ENCODE assay signal across 11 cellular contexts in the genomic region with DNA sequence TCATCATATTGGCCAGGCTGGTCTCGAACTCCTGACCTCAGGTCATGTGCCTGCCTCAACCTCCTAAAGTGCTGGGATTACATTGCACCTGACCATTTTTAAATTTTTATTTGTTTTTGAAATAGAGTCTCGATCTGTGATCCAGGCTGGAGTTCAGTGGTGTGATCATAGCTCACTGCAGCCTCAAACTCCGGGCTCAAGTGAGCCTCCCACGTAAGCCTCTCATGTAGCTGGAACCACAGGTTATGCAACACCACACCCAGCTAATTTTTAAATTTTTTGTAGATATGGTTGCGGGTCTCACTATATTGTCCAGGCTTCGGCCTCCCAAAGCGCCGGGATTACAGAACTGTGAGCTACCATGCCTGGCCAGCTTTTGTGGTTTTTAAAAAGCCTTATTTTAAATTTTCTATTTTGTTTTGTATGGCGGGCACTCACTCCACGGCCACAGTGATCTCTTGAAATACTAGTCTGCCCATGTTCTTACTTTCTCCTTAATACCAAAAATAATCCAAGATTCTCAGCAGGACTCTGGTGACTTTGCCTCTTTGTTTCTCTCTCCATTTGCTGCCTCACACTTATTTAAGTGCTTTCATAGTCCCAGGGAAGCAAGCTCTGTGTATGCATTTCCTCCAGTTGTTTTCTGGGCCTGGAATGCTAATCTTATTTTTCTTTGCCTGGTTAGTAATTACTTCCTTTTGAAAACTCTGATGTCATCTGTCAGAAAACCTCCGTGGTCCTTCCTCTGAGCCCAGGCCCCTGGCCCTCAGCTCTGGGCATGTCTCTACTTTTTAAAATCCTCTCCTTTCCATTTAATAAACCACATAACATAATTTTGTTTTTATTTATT. TPM values are rescaled to one million over a fixed set of nuclear protein-coding genes. Genes with fewer than 3 reads are reported as not detected.
DNase-seq lines count a peak whose midpoint lies in the region; ATAC-seq, FAIRE-seq and TF ChIP-seq lines count a peak whose summit lies in the region.
"Had no signal": no experiment of that assay in that cellular context is flagged by ENCODE, and none has a peak within 500 bp of the region (broad histone marks: within the 10 kb centered on the region; RNA-seq: fewer than 3 reads in every experiment).

No MANE protein-coding gene starts in this region.

- CTCF ChIA-PET in A673 (lab: Charles Lee) (no interaction called here), PC-3 (lab: Charles Lee) (no interaction called here)

- H3K4me1 ChIP-seq in A673 (ENCODE audit: insufficient read depth, low read length, poor library complexity, severe bottlenecking) (peaks cover 18% of the 10 kb centered on the region), PC-3 (ENCODE audit: insufficient read depth, low read length) (peaks cover 12% of the 10 kb centered on the region), pancreas (peaks cover 0 to 2% (median 0%) of the 10 kb centered on the region in 3 donors)

- H3K4me3 Mint-ChIP-seq in IgD-negative memory B cell (peak overlapping the region in 3 of 4 donors; percentile 5 to 39 (median 32)), neural crest cell (peak overlapping the region; percentile 3)

- H3K79me2 ChIP-seq in PC-3 (ENCODE audit: low read length), result peaks cover 7% of the 10 kb centered on the region; the same call in 1 of the 2 replicates

- no peaks in the 10 kb centered on the region for H3K9me3 ChIP-seq in A673 (ENCODE audit: low read depth, low read length, poor library complexity, severe bottlenecking)
- H3K9me3 ChIP-seq in PC-3 (ENCODE audit: low read length), result no peaks in the 10 kb centered on the region
- H3K9me3 ChIP-seq in pancreas, result no peaks in the 10 kb centered on the region
- H3K9me3 ChIP-seq: BLaER1 had no signal

- 91% methylated on average over 11 of the region's 11 CpGs for WGBS in pancreas, 2 donors

- intact Hi-C loops in A673 (cut with micrococcal nuclease; ENCODE audit: unreplicated experiment), result no loop called here
- intact Hi-C loops in PC-3 (cut with micrococcal nuclease), result no loop called here
- intact Hi-C loops in pancreas (cut with DNase I), result no loop called here

- peaks cover 4 to 13% (median 11%) of the 10 kb centered on the region in 3 donors for H3K4me1 Mint-ChIP-seq in IgD-negative memory B cell
- peaks cover 7% of the 10 kb centered on the region for H3K4me1 Mint-ChIP-seq in neural crest cell

- no peaks in the 10 kb centered on the region for H4K20me1 ChIP-seq in PC-3 (ENCODE audit: low read length)
- H4K20me1 ChIP-seq: BLaER1 had no signal

- H3K4me3 ChIP-seq in A673 (ENCODE audit: low read depth, low read length, poor library complexity, severe bottlenecking) (no peak overlapping the region), PC-3 (ENCODE audit: low read length) (no peak overlapping the region), pancreas (no peak overlapping the region)
- H3K4me3 ChIP-seq: BLaER1 had no signal

- H3K9ac ChIP-seq in PC-3 (ENCODE audit: low read length), result no peak overlapping the region
- H3K9ac ChIP-seq: BLaER1 had no signal

- no peak for FAIRE-seq in pancreas (lab: Jason Lieb, UNC)
- FAIRE-seq: keratinocyte had no signal

- peak; percentile 82 for DNase-seq in A673 (ENCODE audit: low spot score)
- DNase-seq in dermis blood vessel endothelial cell, result peak; percentile 92
- no peak for DNase-seq in neural crest cell (ENCODE audit: low read depth, low spot score)
- no peak for DNase-seq in PC-3
- no peak for DNase-seq in NCI-H1436 (lab: John Stamatoyannopoulos, UW)
- no peak for DNase-seq in pancreas
- no peak for DNase-seq in HuH-7 (ENCODE audit: low spot score)
- DNase-seq: NCI-H1694 treated with DMSO at 0.1 percent for 48 hours had no signal

- TF ChIP-seq CTCF in A673 (conservative IDR thresholded peaks at IDR 0.05; ENCODE audit: low read depth, low read length) (no peak), neural crest cell (conservative IDR thresholded peaks at IDR 0.05) (no peak), PC-3 (conservative IDR thresholded peaks at IDR 0.05; ENCODE audit: low read depth, low read length) (no peak), pancreas (IDR thresholded peaks at IDR 0.05) (no peak)

- no peak overlapping the region for H3K4me2 ChIP-seq in PC-3 (ENCODE audit: low read length)

- ATAC-seq in PC-3 (no peak), pancreas (no peak)

- H2AFZ ChIP-seq in PC-3 (ENCODE audit: low read length), result no peak overlapping the region

- H3K9me3 Mint-ChIP-seq in IgD-negative memory B cell (no peaks in the 10 kb centered on the region), neural crest cell (no peaks in the 10 kb centered on the region)

- H3K9me2 ChIP-seq in PC-3 (replicated peaks; ENCODE audit: low read length), result no peaks in the 10 kb centered on the region

- POLR2A ChIA-PET in A673 (lab: Charles Lee; ENCODE audit: low non-redundant PET), result interaction anchor here (1.0 kb wide), 1 partner anchor 238 kb away, joined by 6 read pairs; no protein-coding TSS in a partner anchor
- POLR2A ChIA-PET in PC-3 (lab: Charles Lee; ENCODE audit: unreplicated experiment), result no interaction called here

- H3K27ac Mint-ChIP-seq in IgD-negative memory B cell, result peak overlapping the region in 1 of 3 donors; percentile 12
- no peak overlapping the region for H3K27ac Mint-ChIP-seq in neural crest cell (ENCODE audit: unreplicated experiment)

- no peaks in the 10 kb centered on the region for H3K27me3 Mint-ChIP-seq in IgD-negative memory B cell
- peaks cover 14% of the 10 kb centered on the region for H3K27me3 Mint-ChIP-seq in neural crest cell (ENCODE audit: low read depth)

- H3K27ac ChIP-seq in A673 (ENCODE audit: low read depth, low read length, poor library complexity, severe bottlenecking), result peak overlapping the region; percentile 66
- no peak overlapping the region for H3K27ac ChIP-seq in PC-3 (ENCODE audit: low read length)
- peak overlapping the region in 2 of 4 donors; percentile 94 to 97 for H3K27ac ChIP-seq in pancreas
- H3K27ac ChIP-seq: BLaER1 had no signal

- no peaks in the 10 kb centered on the region for H3F3A ChIP-seq in PC-3 (ENCODE audit: low read length, unreplicated experiment)

- no TSS peak for BruUV-seq in A673 (replicated peaks; lab: Mats Ljungman, UMichigan)
- no TSS peak for BruUV-seq in PC-3 (replicated peaks; lab: Mats Ljungman, UMichigan)

- H3K36me3 Mint-ChIP-seq in IgD-negative memory B cell, result peaks cover 2% of the 10 kb centered on the region
- no peaks in the 10 kb centered on the region for H3K36me3 Mint-ChIP-seq in neural crest cell (ENCODE audit: low read depth)

- H3K36me3 ChIP-seq in A673 (ENCODE audit: insufficient read depth, low read length, poor library complexity, severe bottlenecking), result no peaks in the 10 kb centered on the region
- no peaks in the 10 kb centered on the region for H3K36me3 ChIP-seq in PC-3 (ENCODE audit: low read depth, low read length)
- H3K36me3 ChIP-seq in pancreas, result no peaks in the 10 kb centered on the region
- H3K36me3 ChIP-seq: BLaER1 had no signal

- H3K27me3 ChIP-seq in A673 (replicated peaks; ENCODE audit: insufficient read depth, low read depth, low read length, poor library complexity), result no peaks in the 10 kb centered on the region
- no peaks in the 10 kb centered on the region for H3K27me3 ChIP-seq in PC-3 (ENCODE audit: low read length)
- H3K27me3 ChIP-seq in pancreas, result no peaks in the 10 kb centered on the region
- H3K27me3 ChIP-seq: BLaER1 had no signal

RNA-seq across cellular contexts. Expression of a gene that starts 2.0 kb away (rescaled TPM):
- total RNA-seq in A673 (2021) (10.3 and 10.5 TPM in 2 replicates), dermis blood vessel endothelial cell (22.3 and 30.1 TPM in 2 replicates), neural crest cell (3.4 and 4.7 TPM in 2 replicates), PC-3 (2014; rRNA removed) (4.0 and 5.2 TPM in 2 replicates), pancreas (10 to 100 TPM in 2 of 6 donors, 1 to 10 TPM in 4; 3.1 to 15.0 (median 5.6) TPM)
- polyA plus RNA-seq in IgD-negative memory B cell (7.4 TPM), pancreas (1 to 10 TPM; 3.5 to 7.4 TPM)

RNA-seq across cellular contexts. Expression of a gene that starts 44.6 kb away (rescaled TPM):
- 19.9 and 21.7 TPM in 2 replicates for total RNA-seq in A673 (2021)
- polyA plus RNA-seq in IgD-negative memory B cell, result 28.0 TPM
- 28.2 and 37.3 TPM in 2 replicates for total RNA-seq in dermis blood vessel endothelial cell
- total RNA-seq in neural crest cell, result 11.0 and 13.6 TPM in 2 replicates
- total RNA-seq in PC-3 (2014; rRNA removed), result 21.0 and 22.1 TPM in 2 replicates
- 10 to 100 TPM; 10.7 to 27.7 (median 14.8) TPM for total RNA-seq in pancreas
- polyA plus RNA-seq in pancreas, result 1 to 10 TPM; 5.4 to 6.3 TPM

Comparison
In these comparisons a context has a peak if more than half of its experiments do, and no peak if none do; other contexts are left out.
1. DNase-seq: peak in A673 (single experiment) and dermis blood vessel endothelial cell (single experiment); none in neural crest cell (single experiment), PC-3 (single experiment), NCI-H1436 (single experiment), pancreas (0 of 6) and HuH-7 (single experiment).